Comparison of ENCODE assay signal across 17 cellular contexts in genomic region chr17:67680445-67681224, GRCh38. TPM values are rescaled to one million over a fixed set of nuclear protein-coding genes. Genes with fewer than 3 reads are reported as not detected.
DNase-seq lines count a peak whose midpoint lies in the region; ATAC-seq and TF ChIP-seq lines count a peak whose summit lies in the region.
"Had no signal": no experiment of that assay in that cellular context is flagged by ENCODE, and none has a peak within 500 bp of the region (broad histone marks: within the 10 kb centered on the region; RNA-seq: fewer than 3 reads in every experiment).

No MANE protein-coding gene starts in this region.

- TF ChIP-seq CTCF in omental fat pad (IDR thresholded peaks at IDR 0.05): no peak

- peak overlapping the region in 5 of 8 donors; percentile 4 to 68 (median 42) for H3K27ac Mint-ChIP-seq in CD8-positive, alpha-beta memory T cell
- H3K27ac Mint-ChIP-seq in effector memory CD8-positive, alpha-beta T cell: peak overlapping the region; percentile 71 to 83
- H3K27ac Mint-ChIP-seq: activated T-helper 2 cell treated with anti-CD3 and anti-CD28 coated beads, Interferon-gamma antibody, Interleukin-2, Interleukin-4, amounts not matched to agents 10 μg/mL and 5 μg/mL and 100 μg/mL, durations not matched to agents 14 hours and 24 hours and 36 hours; T-helper 2 cell treated with Interferon-gamma antibody and Interleukin-4, amounts not matched to agents 5 μg/mL and 100 μg/mL, for 36 hours had no signal

- H3K4me1 ChIP-seq in BLaER1 treated with 17β-estradiol and CSF1 and Interleukin-3, amounts not matched to agents 10 nM and 100 nM: peaks cover 49 to 84% (median 65%) of the 10 kb centered on the region in 10 experiments
- H3K4me1 ChIP-seq in CD8-positive, alpha-beta memory T cell (ENCODE audit: insufficient read depth, low read length): no peaks in the 10 kb centered on the region

- no peak for ATAC-seq in effector memory CD8-positive, alpha-beta T cell (replicated peaks)
- ATAC-seq in omental fat pad (ENCODE audit: low FRiP score): no peak
- ATAC-seq in GM21360 (IDR thresholded peaks at IDR 0.05; ENCODE audit: unreplicated experiment): no peak

- no peak overlapping the region for H3K4me3 Mint-ChIP-seq in CD8-positive, alpha-beta memory T cell
- no peak overlapping the region for H3K4me3 Mint-ChIP-seq in effector memory CD8-positive, alpha-beta T cell
- H3K4me3 Mint-ChIP-seq: T-helper 2 cell treated with Interferon-gamma antibody and Interleukin-4, amounts not matched to agents 5 μg/mL and 100 μg/mL, for 36 hours had no signal

- DNase-seq in CD8-positive, alpha-beta memory T cell: no peak
- DNase-seq in NCI-H526 treated with DMSO at 0.1 percent for 48 hours (lab: John Stamatoyannopoulos, UW) (peak; percentile 98), omental fat pad (ENCODE audit: low spot score) (no peak), activated gamma-delta T cell (lab: John Stamatoyannopoulos, UW) (no peak)
- no peak for DNase-seq in effector memory CD8-positive, alpha-beta T cell
- DNase-seq: amygdala; foreskin fibroblast; NK-92 treated with Interleukin-12 subunit alpha and Interleukin-12 subunit beta, amount 100 ng/mL, for 24 hours; occipital lobe; retina; stimulated activated CD4-positive, alpha-beta T cell treated with anti-CD3 and anti-CD28 coated beads, Interleukin-4, amount 100 ng/mL, for 1 hour had no signal

- peak overlapping the region in 1 of 11 experiments; percentile 6; a peak in 2 of 22 replicates for H3K9ac ChIP-seq in BLaER1 treated with 17β-estradiol and CSF1 and Interleukin-3, amounts not matched to agents 10 nM and 100 nM

- no peaks in the 10 kb centered on the region for H3K27me3 Mint-ChIP-seq in CD8-positive, alpha-beta memory T cell
- no peaks in the 10 kb centered on the region for H3K27me3 Mint-ChIP-seq in effector memory CD8-positive, alpha-beta T cell

- peaks cover 0 to 27% (median 0%) of the 10 kb centered on the region in 11 experiments; a peak in 12 of 22 replicates for H3K27me3 ChIP-seq in BLaER1 treated with 17β-estradiol and CSF1 and Interleukin-3, amounts not matched to agents 10 nM and 100 nM
- no peaks in the 10 kb centered on the region for H3K27me3 ChIP-seq in CD8-positive, alpha-beta memory T cell (ENCODE audit: insufficient read depth, low read length, poor library complexity, severe bottlenecking)
- H3K27me3 ChIP-seq: cardiac muscle cell, hepatocyte had no signal

- peak overlapping the region in 5 of 11 experiments; percentile 15 to 68 (median 40); a peak in 5 of 22 replicates for H3K27ac ChIP-seq in BLaER1 treated with 17β-estradiol and CSF1 and Interleukin-3, amounts not matched to agents 10 nM and 100 nM
- H3K27ac ChIP-seq in CD8-positive, alpha-beta memory T cell (ENCODE audit: low read depth, low read length): no peak overlapping the region
- H3K27ac ChIP-seq: cardiac muscle cell, hepatocyte had no signal

- H3K9me3 ChIP-seq in BLaER1 treated with 17β-estradiol and CSF1 and Interleukin-3, amounts not matched to agents 10 nM and 100 nM (replicated peaks in 1 of 11): peaks cover 0 to 14% (median 0%) of the 10 kb centered on the region in 11 experiments; a peak in 6 of 22 replicates
- H3K9me3 ChIP-seq in CD8-positive, alpha-beta memory T cell (ENCODE audit: low read length): no peaks in the 10 kb centered on the region

- H3K4me3 ChIP-seq in BLaER1 treated with 17β-estradiol and CSF1 and Interleukin-3, amounts not matched to agents 10 nM and 100 nM: no peak overlapping the region
- no peak overlapping the region for H3K4me3 ChIP-seq in CD8-positive, alpha-beta memory T cell (ENCODE audit: low read length)
- H3K4me3 ChIP-seq: cardiac muscle cell, hepatocyte had no signal

- H3K36me3 Mint-ChIP-seq in CD8-positive, alpha-beta memory T cell: peaks cover 6 to 69% (median 15%) of the 10 kb centered on the region in 3 donors
- peaks cover 51% of the 10 kb centered on the region for H3K36me3 Mint-ChIP-seq in effector memory CD8-positive, alpha-beta T cell (ENCODE audit: insufficient read depth)

- peaks cover 0 to 6% (median 0%) of the 10 kb centered on the region in 11 experiments; a peak in 1 of 22 replicates for H3K36me3 ChIP-seq in BLaER1 treated with 17β-estradiol and CSF1 and Interleukin-3, amounts not matched to agents 10 nM and 100 nM
- H3K36me3 ChIP-seq in CD8-positive, alpha-beta memory T cell (ENCODE audit: insufficient read depth, low read length): peaks cover 12% of the 10 kb centered on the region
- H3K36me3 ChIP-seq: cardiac muscle cell had no signal

- POLR2A ChIA-PET in CD8-positive, alpha-beta memory T cell (lab: Charles Lee): no interaction called here

- H4K20me1 ChIP-seq in BLaER1 treated with 17β-estradiol and CSF1 and Interleukin-3, amounts not matched to agents 10 nM and 100 nM: no peaks in the 10 kb centered on the region

- CTCF ChIA-PET in CD8-positive, alpha-beta memory T cell (lab: Charles Lee): interaction anchor here (0.6 kb wide), 1 partner anchor 177 kb away, joined by 3 read pairs; no protein-coding TSS in a partner anchor

- peaks cover 0 to 2% (median 0%) of the 10 kb centered on the region in 3 donors for H3K4me1 Mint-ChIP-seq in CD8-positive, alpha-beta memory T cell
- no peaks in the 10 kb centered on the region for H3K4me1 Mint-ChIP-seq in effector memory CD8-positive, alpha-beta T cell (ENCODE audit: low read depth in 2 of 2)

- peak overlapping the region in 9 of 11 experiments; percentile 10 to 88 (median 74); a peak in 16 of 22 replicates for H3K4me2 ChIP-seq in BLaER1 treated with 17β-estradiol and CSF1 and Interleukin-3, amounts not matched to agents 10 nM and 100 nM
- H3K4me2 ChIP-seq: hepatocyte had no signal

- no peaks in the 10 kb centered on the region for H3K9me3 Mint-ChIP-seq in CD8-positive, alpha-beta memory T cell
- H3K9me3 Mint-ChIP-seq in effector memory CD8-positive, alpha-beta T cell: no peaks in the 10 kb centered on the region
- H3K9me3 Mint-ChIP-seq: activated T-helper 2 cell treated with anti-CD3 and anti-CD28 coated beads, Interferon-gamma antibody, Interleukin-2, Interleukin-4, amounts not matched to agents 10 μg/mL and 5 μg/mL and 100 μg/mL, durations not matched to agents 14 hours and 24 hours and 36 hours; T-helper 2 cell treated with Interferon-gamma antibody and Interleukin-4, amounts not matched to agents 5 μg/mL and 100 μg/mL, for 36 hours had no signal

RNA-seq across cellular contexts. Expression of gene NOL11, which starts 37.1 kb away (rescaled TPM):
- 100 to 1,000 TPM; 106 to 111 TPM for total RNA-seq in CD8-positive, alpha-beta memory T cell
- 27.2 TPM for polyA plus RNA-seq in CD8-positive, alpha-beta memory T cell
- total RNA-seq in omental fat pad: 10 to 100 TPM; 22.1 to 44.2 (median 28.2) TPM
